Comparison of ENCODE assay signal across 18 cellular contexts in genomic region chr5:62640437-62640836, GRCh38.
"Had no signal": no experiment of that assay in that cellular context is flagged by ENCODE, and none has a peak within 500 bp of the region (broad histone marks: within the 10 kb centered on the region; RNA-seq: fewer than 3 reads in every experiment).

No MANE protein-coding gene starts in this region.

- H3K9me3 ChIP-seq: heart right ventricle, mucosa of descending colon, psoas muscle, spleen, suprapubic skin had no signal

- H3K27me3 Mint-ChIP-seq: activated CD8-positive, alpha-beta T cell treated with anti-CD3 and anti-CD28 coated beads for 36 hours; activated naive CD8-positive, alpha-beta T cell treated with anti-CD3 and anti-CD28 coated beads, Interleukin-2, amount 50 U/mL, for 24 hours; natural killer cell treated with Interleukin-12 subunit alpha and Interleukin-12 subunit beta and Interleukin-15 and Interleukin-18, amount 100 ng/mL, for 72 hours; type B pancreatic cell had no signal

- H3K36me3 ChIP-seq: cardiac muscle cell, spleen, suprapubic skin had no signal

- H3K9me3 Mint-ChIP-seq: activated CD8-positive, alpha-beta T cell treated with anti-CD3 and anti-CD28 coated beads for 36 hours; activated naive CD8-positive, alpha-beta T cell treated with anti-CD3 and anti-CD28 coated beads, Interleukin-2, amount 50 U/mL, for 24 hours; activated T-cell treated with anti-CD3 and anti-CD28 coated beads, Interleukin-2, amount 50 U/mL, for 72 hours; natural killer cell treated with Interleukin-12 subunit alpha and Interleukin-12 subunit beta and Interleukin-15 and Interleukin-18, amount 100 ng/mL, for 72 hours; type B pancreatic cell had no signal

- H3K4me1 ChIP-seq: heart right ventricle, psoas muscle, suprapubic skin had no signal

- H3K4me3 Mint-ChIP-seq: activated CD8-positive, alpha-beta T cell treated with anti-CD3 and anti-CD28 coated beads for 36 hours; activated naive CD8-positive, alpha-beta T cell treated with anti-CD3 and anti-CD28 coated beads, Interleukin-2, amount 50 U/mL, for 24 hours; activated T-cell treated with anti-CD3 and anti-CD28 coated beads, Interleukin-2, amount 50 U/mL, for 72 hours; natural killer cell treated with Interleukin-12 subunit alpha and Interleukin-12 subunit beta and Interleukin-15 and Interleukin-18, amount 100 ng/mL, for 72 hours; type B pancreatic cell had no signal

- H3K27ac Mint-ChIP-seq: activated CD8-positive, alpha-beta T cell treated with anti-CD3 and anti-CD28 coated beads for 36 hours; activated naive CD8-positive, alpha-beta T cell treated with anti-CD3 and anti-CD28 coated beads, Interleukin-2, amount 50 U/mL, for 24 hours; natural killer cell treated with Interleukin-12 subunit alpha and Interleukin-12 subunit beta and Interleukin-15 and Interleukin-18, amount 100 ng/mL, for 72 hours; type B pancreatic cell had no signal

- H3K27ac ChIP-seq: cardiac muscle cell, heart right ventricle, psoas muscle, spleen, suprapubic skin had no signal

- H3K36me3 Mint-ChIP-seq: natural killer cell treated with Interleukin-12 subunit alpha and Interleukin-12 subunit beta and Interleukin-15 and Interleukin-18, amount 100 ng/mL, for 72 hours had no signal

- H3K4me3 ChIP-seq: cardiac muscle cell, heart right ventricle, mucosa of descending colon, psoas muscle, spleen, suprapubic skin had no signal

- H3K27me3 ChIP-seq: cardiac muscle cell, heart right ventricle, spleen, suprapubic skin had no signal

- H3K4me1 Mint-ChIP-seq: activated naive CD8-positive, alpha-beta T cell treated with anti-CD3 and anti-CD28 coated beads, Interleukin-2, amount 50 U/mL, for 24 hours had no signal

- DNase-seq: activated CD4-positive, alpha-beta T cell treated with anti-CD3 and anti-CD28 coated beads for 4 hours; activated CD8-positive, alpha-beta memory T cell treated with anti-CD3 and anti-CD28 coated beads, Interleukin-2, amount 50 U/mL, for 4 hours; activated CD8-positive, alpha-beta T cell treated with anti-CD3 and anti-CD28 coated beads for 36 hours; activated naive CD4-positive, alpha-beta T cell; activated naive CD8-positive, alpha-beta T cell treated with anti-CD3 and anti-CD28 coated beads, Interleukin-2, amount 50 U/mL, for 24 hours; activated T-cell treated with anti-CD3 and anti-CD28 coated beads, Interleukin-2, amount 50 U/mL, for 72 hours; heart right ventricle; mucosa of descending colon; nucleus accumbens; psoas muscle; spleen; stimulated activated CD4-positive, alpha-beta T cell treated with anti-CD3 and anti-CD28 coated beads, Interleukin-1b, Interleukin-23, amount 100 ng/mL, for 48 hours; stimulated activated naive CD4-positive, alpha-beta T cell treated with Interleukin-2 at 50 U/mL for 16 hours had no signal

- ATAC-seq: activated CD8-positive, alpha-beta T cell treated with anti-CD3 and anti-CD28 coated beads for 36 hours; activated naive CD8-positive, alpha-beta T cell treated with anti-CD3 and anti-CD28 coated beads, Interleukin-2, amount 50 U/mL, for 24 hours; activated T-cell treated with anti-CD3 and anti-CD28 coated beads, Interleukin-2, amount 50 U/mL, for 72 hours; heart right ventricle; mucosa of descending colon; psoas muscle; sciatic nerve had no signal
